Comparison of ENCODE assay signal across 1 cellular context in the genomic region with DNA sequence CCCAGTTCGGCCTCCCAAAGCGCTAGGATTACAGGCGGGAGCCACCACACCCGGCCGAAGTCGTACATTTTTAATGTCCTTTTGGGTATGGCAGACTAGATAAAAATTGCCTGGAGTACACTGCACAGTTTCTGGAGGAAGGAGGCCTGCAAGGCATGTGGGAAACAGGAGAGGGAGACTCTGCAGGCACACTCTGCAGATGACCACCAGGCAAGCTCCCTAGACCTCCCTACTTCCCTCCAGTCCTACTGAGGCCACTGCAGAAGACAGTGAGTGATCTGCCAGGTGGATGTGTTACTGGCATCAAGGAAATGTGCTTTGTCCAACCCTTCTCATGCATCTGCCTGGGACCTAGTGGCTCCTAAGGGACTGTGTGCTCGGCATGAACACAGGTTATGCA.
TF ChIP-seq lines count a peak whose summit lies in the region.

No MANE protein-coding gene starts in this region.

TF ChIP-seq in WTC11, 78 proteins besides CTCF, POLR2A, EP300 and RAD21 (continued from another document):
- TF ChIP-seq E2F4 (CRISPR knock-in tag; IDR thresholded peaks at IDR 0.05; ENCODE audit: borderline replicate concordance, low read depth) (no peak), ATF6 (CRISPR knock-in tag; IDR thresholded peaks at IDR 0.05) (no peak), RORB (CRISPR knock-in tag; IDR thresholded peaks at IDR 0.05) (no peak), MYBL2 (CRISPR knock-in tag; IDR thresholded peaks at IDR 0.05) (no peak), ERG (CRISPR knock-in tag; IDR thresholded peaks at IDR 0.05) (no peak), SMAD3 (CRISPR knock-in tag; IDR thresholded peaks at IDR 0.05; ENCODE audit: borderline replicate concordance) (no peak), KAT7 (CRISPR knock-in tag; IDR thresholded peaks at IDR 0.05; ENCODE audit: borderline replicate concordance) (no peak), SMAD4 (CRISPR knock-in tag; IDR thresholded peaks at IDR 0.05) (no peak)
- TF ChIP-seq, protein P1, sequence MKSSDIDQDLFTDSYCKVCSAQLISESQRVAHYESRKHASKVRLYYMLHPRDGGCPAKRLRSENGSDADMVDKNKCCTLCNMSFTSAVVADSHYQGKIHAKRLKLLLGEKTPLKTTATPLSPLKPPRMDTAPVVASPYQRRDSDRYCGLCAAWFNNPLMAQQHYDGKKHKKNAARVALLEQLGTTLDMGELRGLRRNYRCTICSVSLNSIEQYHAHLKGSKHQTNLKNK (CRISPR knock-in tag; IDR thresholded peaks at IDR 0.05) = no peak
- TF ChIP-seq, protein P2, sequence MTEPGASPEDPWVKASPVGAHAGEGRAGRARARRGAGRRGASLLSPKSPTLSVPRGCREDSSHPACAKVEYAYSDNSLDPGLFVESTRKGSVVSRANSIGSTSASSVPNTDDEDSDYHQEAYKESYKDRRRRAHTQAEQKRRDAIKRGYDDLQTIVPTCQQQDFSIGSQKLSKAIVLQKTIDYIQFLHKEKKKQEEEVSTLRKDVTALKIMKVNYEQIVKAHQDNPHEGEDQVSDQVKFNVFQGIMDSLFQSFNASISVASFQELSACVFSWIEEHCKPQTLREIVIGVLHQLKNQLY (CRISPR knock-in tag; IDR thresholded peaks at IDR 0.05) = no peak
- TF ChIP-seq, protein P3, sequence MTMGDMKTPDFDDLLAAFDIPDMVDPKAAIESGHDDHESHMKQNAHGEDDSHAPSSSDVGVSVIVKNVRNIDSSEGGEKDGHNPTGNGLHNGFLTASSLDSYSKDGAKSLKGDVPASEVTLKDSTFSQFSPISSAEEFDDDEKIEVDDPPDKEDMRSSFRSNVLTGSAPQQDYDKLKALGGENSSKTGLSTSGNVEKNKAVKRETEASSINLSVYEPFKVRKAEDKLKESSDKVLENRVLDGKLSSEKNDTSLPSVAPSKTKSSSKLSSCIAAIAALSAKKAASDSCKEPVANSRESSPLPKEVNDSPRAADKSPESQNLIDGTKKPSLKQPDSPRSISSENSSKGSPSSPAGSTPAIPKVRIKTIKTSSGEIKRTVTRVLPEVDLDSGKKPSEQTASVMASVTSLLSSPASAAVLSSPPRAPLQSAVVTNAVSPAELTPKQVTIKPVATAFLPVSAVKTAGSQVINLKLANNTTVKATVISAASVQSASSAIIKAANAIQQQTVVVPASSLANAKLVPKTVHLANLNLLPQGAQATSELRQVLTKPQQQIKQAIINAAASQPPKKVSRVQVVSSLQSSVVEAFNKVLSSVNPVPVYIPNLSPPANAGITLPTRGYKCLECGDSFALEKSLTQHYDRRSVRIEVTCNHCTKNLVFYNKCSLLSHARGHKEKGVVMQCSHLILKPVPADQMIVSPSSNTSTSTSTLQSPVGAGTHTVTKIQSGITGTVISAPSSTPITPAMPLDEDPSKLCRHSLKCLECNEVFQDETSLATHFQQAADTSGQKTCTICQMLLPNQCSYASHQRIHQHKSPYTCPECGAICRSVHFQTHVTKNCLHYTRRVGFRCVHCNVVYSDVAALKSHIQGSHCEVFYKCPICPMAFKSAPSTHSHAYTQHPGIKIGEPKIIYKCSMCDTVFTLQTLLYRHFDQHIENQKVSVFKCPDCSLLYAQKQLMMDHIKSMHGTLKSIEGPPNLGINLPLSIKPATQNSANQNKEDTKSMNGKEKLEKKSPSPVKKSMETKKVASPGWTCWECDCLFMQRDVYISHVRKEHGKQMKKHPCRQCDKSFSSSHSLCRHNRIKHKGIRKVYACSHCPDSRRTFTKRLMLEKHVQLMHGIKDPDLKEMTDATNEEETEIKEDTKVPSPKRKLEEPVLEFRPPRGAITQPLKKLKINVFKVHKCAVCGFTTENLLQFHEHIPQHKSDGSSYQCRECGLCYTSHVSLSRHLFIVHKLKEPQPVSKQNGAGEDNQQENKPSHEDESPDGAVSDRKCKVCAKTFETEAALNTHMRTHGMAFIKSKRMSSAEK (CRISPR knock-in tag; IDR thresholded peaks at IDR 0.05; ENCODE audit: borderline replicate concordance) = no peak
